ENCODE assay signal across 27 cellular contexts in genomic region chr10:129424978-129425377, GRCh38. TPM values are rescaled to one million over a fixed set of nuclear protein-coding genes. Genes with fewer than 3 reads are reported as not detected.
DNase-seq lines count a peak whose midpoint lies in the region; ATAC-seq, FAIRE-seq and TF ChIP-seq lines count a peak whose summit lies in the region.
"Had no signal": no experiment of that assay in that cellular context is flagged by ENCODE, and none has a peak within 500 bp of the region (broad histone marks: within the 10 kb centered on the region; RNA-seq: fewer than 3 reads in every experiment).

No MANE protein-coding gene starts in this region.

- POLR2A ChIA-PET in HepG2 (lab: Yijun Ruan, JAX) = no interaction called here

- no peak overlapping the region for H2AFZ ChIP-seq in HepG2 (ENCODE audit: low read length)

- no peak overlapping the region for H3K9ac ChIP-seq in HepG2 (ENCODE audit: insufficient read depth, low read depth, low read length)
- H3K9ac ChIP-seq: BLaER1 had no signal

- H3K9me3 ChIP-seq in HepG2 (ENCODE audit: low read length) (no peaks in the 10 kb centered on the region), right lobe of liver (no peaks in the 10 kb centered on the region), body of pancreas (no peaks in the 10 kb centered on the region)
- H3K9me3 ChIP-seq: BE2C, BLaER1 had no signal

- WGBS in HepG2 (ENCODE audit: low lambda C conversion rate) = 55% methylated on average over 15 of the region's 15 CpGs
- WGBS in right lobe of liver (ENCODE audit: insufficient coverage, low coverage, low lambda C conversion rate, missing lambda C conversion rate) = 67% methylated on average over 5 of the region's 15 CpGs
- WGBS in body of pancreas, 2 donors = 44 to 62% methylated on average over 15 of the region's 15 CpGs

- no peak overlapping the region for H3K4me2 ChIP-seq in HepG2 (ENCODE audit: low read depth, low read length)
- H3K4me2 ChIP-seq: BLaER1 had no signal

- no peak for ATAC-seq in HepG2
- ATAC-seq in right lobe of liver = no peak
- no peak for ATAC-seq in body of pancreas
- ATAC-seq in HG02870 (IDR thresholded peaks at IDR 0.05; ENCODE audit: unreplicated experiment) = no peak

- TF ChIP-seq POLR2A in HepG2 (IDR thresholded peaks at IDR 0.05; ENCODE audit: insufficient read depth in 1 of 2, low read depth in 2 of 2, low read length in 2 of 2) (no peak), right lobe of liver (IDR thresholded peaks at IDR 0.05) (no peak), body of pancreas (IDR thresholded peaks at IDR 0.05) (no peak)

- intact Hi-C loops in HepG2 (cut with micrococcal nuclease; ENCODE audit: unreplicated experiment) (no loop called here), right lobe of liver (cut with DNase I) (no loop called here), body of pancreas (cut with DNase I) (no loop called here)

- H3K27me3 ChIP-seq in HepG2 (ENCODE audit: control insufficient read depth in 1 of 2, insufficient read depth in 2 of 2, low read length in 2 of 2) (peaks cover 0 to 11% of the 10 kb centered on the region in 2 experiments; a peak in 1 of 5 replicates), right lobe of liver (no peaks in the 10 kb centered on the region), body of pancreas (no peaks in the 10 kb centered on the region)
- H3K27me3 ChIP-seq: BE2C, BLaER1 had no signal

- H4K20me1 ChIP-seq in HepG2 (ENCODE audit: insufficient read depth, low read length) = no peaks in the 10 kb centered on the region
- H4K20me1 ChIP-seq: BLaER1 had no signal

- no TSS peak for BruUV-seq in HepG2 (replicated peaks; lab: Mats Ljungman, UMichigan)

- in situ Hi-C loops in HepG2 (cut with HindIII; ENCODE audit: extremely low pct_ligation_motif_present, low pct_unique_long_range_greater_than_20kb) = no loop called here

- H3K4me1 ChIP-seq in HepG2 (ENCODE audit: insufficient read depth, low read length) = no peaks in the 10 kb centered on the region
- no peaks in the 10 kb centered on the region for H3K4me1 ChIP-seq in right lobe of liver
- peaks cover 17% of the 10 kb centered on the region for H3K4me1 ChIP-seq in body of pancreas
- H3K4me1 ChIP-seq: BE2C, BLaER1 had no signal

- H3K79me2 ChIP-seq in HepG2 (ENCODE audit: insufficient read depth, low read length) = no peaks in the 10 kb centered on the region

- TF ChIP-seq RAD21 in HepG2 (CRISPR knock-in tag; IDR thresholded peaks at IDR 0.05) = no peak

- CTCF ChIA-PET in HepG2 (lab: Yijun Ruan, JAX; ENCODE audit: low intra/inter-chr PET ratio, low total read pairs) = no interaction called here

- H3K27ac ChIP-seq in HepG2 (ENCODE audit: extremely low read length, insufficient read depth, low read length) (no peak overlapping the region), right lobe of liver (no peak overlapping the region), body of pancreas (no peak overlapping the region)
- H3K27ac ChIP-seq: BLaER1 had no signal

- H3K36me3 ChIP-seq in HepG2 (replicated peaks in 1 of 2; ENCODE audit: control insufficient read depth in 1 of 2, insufficient read depth in 2 of 2, low read length in 2 of 2) = no peaks in the 10 kb centered on the region
- no peaks in the 10 kb centered on the region for H3K36me3 ChIP-seq in right lobe of liver
- H3K36me3 ChIP-seq in body of pancreas (replicated peaks in 1 of 2; ENCODE audit: insufficient read depth in 1 of 2, low read depth in 2 of 2) = no peaks in the 10 kb centered on the region
- H3K36me3 ChIP-seq: BE2C, BLaER1 had no signal

- FAIRE-seq in HepG2 (lab: Jason Lieb, UNC) = no peak
- FAIRE-seq: A204.1, GM12891, GM19239 had no signal

- no peak for TF ChIP-seq EP300 in HepG2 (IDR thresholded peaks at IDR 0.05; ENCODE audit: low read depth in 2 of 2, low read length in 2 of 2)
- TF ChIP-seq EP300 in HepG2 (CRISPR knock-in tag; IDR thresholded peaks at IDR 0.05; ENCODE audit: borderline replicate concordance) = no peak

- H3K4me3 ChIP-seq in HepG2 (replicated peaks in 1 of 3; ENCODE audit: insufficient read depth in 1 of 3, low read depth in 2 of 3, low read length in 3 of 3) (no peak overlapping the region), right lobe of liver (no peak overlapping the region), body of pancreas (no peak overlapping the region)
- H3K4me3 ChIP-seq: BLaER1 had no signal

- TF ChIP-seq CTCF in HepG2 (CRISPR knock-in tag; IDR thresholded peaks at IDR 0.05) (no peak), right lobe of liver (IDR thresholded peaks at IDR 0.05) (no peak), body of pancreas (IDR thresholded peaks at IDR 0.05) (no peak)

- DNase-seq in HepG2 (ENCODE audit: low spot score) (no peak), right lobe of liver (no peak), body of pancreas (peak; percentile 23 to 36 (median 31)), mucosa of gallbladder (ENCODE audit: low spot score) (peak; percentile 61), retina (peak; percentile 32), NCI-H2171 (lab: John Stamatoyannopoulos, UW) (no peak), GM03348 (ENCODE audit: low spot score) (no peak)
- DNase-seq: 8988T; ACHN; BE2C; C1 segment of cervical spinal cord; CD4-positive, alpha-beta memory T cell; CD4-positive, CD25-positive, alpha-beta regulatory T cell; CD8-positive, alpha-beta memory T cell; COR-L47; DMS 273 treated with DMSO at 0.1 percent for 48 hours; DMS153; DMS53; DMS79; DND-41; EL; GDM1 had no signal

TF ChIP-seq in HepG2, 621 proteins besides CTCF, POLR2A, EP300 and RAD21 (continues in another document):
- 0 out of 2 replicates have a peak, but pooled peaks have one; percentile 27 for TF ChIP-seq ZBTB33 (CRISPR knock-in tag; IDR thresholded peaks at IDR 0.05)

RNA-seq across cellular contexts. Expression of gene MGMT, which starts 42.1 kb away (rescaled TPM):
- total RNA-seq in HepG2 (2016; rRNA removed; fragmentation: Illumina TruSeq; extraction: Trizol) (19.5 and 20.7 TPM in 2 replicates), right lobe of liver (10 to 100 TPM; 36.5 to 53.4 (median 42.3) TPM), body of pancreas (10 to 100 TPM; 13.7 to 25.4 TPM), mucosa of gallbladder (19.4 TPM)
- 4.8 and 5.5 TPM in 2 replicates for total RNA-seq in HepG2 (2016; cell fraction: cytosol; rRNA removed; fragmentation: Illumina TruSeq; extraction: Trizol; ENCODE audit: low read depth)
- total RNA-seq in HepG2 (2016; cell fraction: insoluble cytoplasmic fraction; rRNA removed; fragmentation: Illumina TruSeq; extraction: Trizol) = 19.7 and 23.1 TPM in 2 replicates
- total RNA-seq in HepG2 (2016; cell fraction: membrane; rRNA removed; fragmentation: Illumina TruSeq; extraction: Trizol) = 5.1 and 5.4 TPM in 2 replicates
- total RNA-seq in HepG2 (2016; cell fraction: nucleus; rRNA removed; fragmentation: Illumina TruSeq; extraction: Trizol) = 17.5 and 20.2 TPM in 2 replicates
- polyA plus RNA-seq in HepG2 (2011; rRNA removed) = 12.0 and 12.6 TPM in 2 replicates
- polyA plus RNA-seq in HepG2 (2011; cell fraction: cytosol; rRNA removed) = 16.4 and 22.8 TPM in 2 replicates
- polyA plus RNA-seq in HepG2 (2011; cell fraction: nucleus; rRNA removed) = 11.0 and 11.8 TPM in 2 replicates
- polyA plus RNA-seq in HepG2 (2012) = 8.0 and 10.5 TPM in 2 replicates
- 4.0 and 4.2 TPM in 2 replicates for polyA plus RNA-seq in HepG2 (2016; cell fraction: cytosol; fragmentation: Illumina TruSeq; extraction: Trizol; ENCODE audit: low read depth)
- polyA plus RNA-seq in HepG2 (2016; cell fraction: insoluble cytoplasmic fraction; fragmentation: Illumina TruSeq; extraction: Trizol; ENCODE audit: low read depth) = 16.3 and 18.9 TPM in 2 replicates
- 4.2 and 4.7 TPM in 2 replicates for polyA plus RNA-seq in HepG2 (2016; cell fraction: membrane; fragmentation: Illumina TruSeq; extraction: Trizol; ENCODE audit: low read depth)
- 11.8 and 13.5 TPM in 2 replicates for polyA plus RNA-seq in HepG2 (2016; cell fraction: nucleus; fragmentation: Illumina TruSeq; extraction: Trizol; ENCODE audit: insufficient read depth, low read depth)
- polyA minus RNA-seq in HepG2 (2011; rRNA and poly(A)+ RNA removed; ENCODE audit: low replicate concordance) = 11.9 and 13.9 TPM in 2 replicates
- 4.1 and 4.6 TPM in 2 replicates for polyA minus RNA-seq in HepG2 (2011; cell fraction: cytosol; rRNA and poly(A)+ RNA removed)
- 30.2 and 31.9 TPM in 2 replicates for polyA minus RNA-seq in HepG2 (2011; cell fraction: nucleus; rRNA and poly(A)+ RNA removed)

Comparison
In these comparisons a context has a peak if more than half of its experiments do, and no peak if none do; other contexts are left out.
1. DNase-seq: peak in body of pancreas (4 of 4), mucosa of gallbladder (single experiment) and retina (single experiment); none in HepG2 (single experiment), right lobe of liver (0 of 3), NCI-H2171 (single experiment) and GM03348 (single experiment).